Comparison of ENCODE assay signal across 8 cellular contexts in the genomic region with DNA sequence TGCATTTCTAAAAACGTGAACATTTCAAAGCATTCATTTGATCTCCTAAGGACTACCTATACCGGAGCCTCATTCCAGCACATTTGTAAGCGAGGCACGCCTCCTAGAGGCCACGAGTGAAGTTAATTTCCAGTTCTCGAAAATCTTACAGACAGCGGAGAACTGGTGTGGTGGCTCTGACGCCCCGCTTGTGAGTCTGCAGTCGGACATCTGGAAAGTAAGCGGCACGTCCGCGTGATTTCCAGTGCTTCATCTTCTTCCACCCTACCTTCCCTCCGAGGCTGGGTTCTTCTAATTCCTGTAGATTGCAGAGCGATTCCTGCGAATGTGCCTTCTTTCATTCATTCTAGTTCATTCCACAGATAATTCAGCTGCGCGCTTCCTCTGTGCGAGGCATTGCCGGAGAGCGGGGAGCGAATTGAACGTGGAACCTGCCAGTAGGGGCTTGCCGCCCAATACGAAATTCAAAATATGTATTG. TPM values are rescaled to one million over a fixed set of nuclear protein-coding genes. Genes with fewer than 3 reads are reported as not detected.
DNase-seq lines count a peak whose midpoint lies in the region; ATAC-seq and TF ChIP-seq lines count a peak whose summit lies in the region.

No MANE protein-coding gene starts in this region.

- peak; percentile 92 for ATAC-seq in GM18870 (IDR thresholded peaks at IDR 0.05; ENCODE audit: unreplicated experiment)
- peak; percentile 88 for ATAC-seq in HG03135 (IDR thresholded peaks at IDR 0.05; ENCODE audit: unreplicated experiment)

- TF ChIP-seq CTCF in kidney epithelial cell (IDR thresholded peaks at IDR 0.05; ENCODE audit: insufficient read depth, low read length, poor library complexity, severe bottlenecking): peak; percentile 72

- DNase-seq in AG08396 (ENCODE audit: low spot score): peak; percentile 74
- DNase-seq in NCI-H2227 (lab: John Stamatoyannopoulos, UW; ENCODE audit: unreplicated experiment): peak; percentile 85
- peak; percentile 38 to 58 (median 54) for DNase-seq in activated CD4-positive, CD25-positive, alpha-beta regulatory T cell (lab: John Stamatoyannopoulos, UW)
- DNase-seq in cerebellum (ENCODE audit: low spot score): peak; percentile 84
- peak; percentile 59 for DNase-seq in kidney epithelial cell (ENCODE audit: low read depth)
- DNase-seq in stimulated activated CD4-positive, alpha-beta T cell treated with anti-CD3 and anti-CD28 coated beads, Interleukin-1b, Interleukin-23, amount 100 ng/mL, for 1 hour (ENCODE audit: low read depth in 2 of 2): peak; percentile 47 to 55

- no peaks in the 10 kb centered on the region for H3K27me3 ChIP-seq in kidney epithelial cell (ENCODE audit: control insufficient read depth, insufficient read depth, low read length)

- peak overlapping the region; percentile 81 for H3K4me3 ChIP-seq in kidney epithelial cell (ENCODE audit: low read depth, low read length)

- H3K36me3 ChIP-seq in kidney epithelial cell (ENCODE audit: control insufficient read depth, insufficient read depth, low read length): peaks cover 1% of the 10 kb centered on the region

RNA-seq across cellular contexts. Expression of a gene that starts 0.8 kb away (rescaled TPM):
- total RNA-seq in cerebellum (26.1 TPM), kidney epithelial cell (16.2 and 17.9 TPM in 2 replicates)

Comparison
In these comparisons a context has a peak if more than half of its experiments do, and no peak if none do; other contexts are left out.
1. Peak in every context shown above with its lines: DNase-seq, ATAC-seq and H3K4me3 ChIP-seq.